8 cellular contexts compared by ENCODE assay signal in genomic region chr12:48936379-48936979, GRCh38. TPM values are rescaled to one million over a fixed set of nuclear protein-coding genes. Genes with fewer than 3 reads are reported as not detected.
DNase-seq lines count a peak whose midpoint lies in the region; ATAC-seq and TF ChIP-seq lines count a peak whose summit lies in the region.

No MANE protein-coding gene starts in this region.

- peak; percentile 58 for ATAC-seq in activated naive CD8-positive, alpha-beta T cell treated with anti-CD3 and anti-CD28 coated beads, Interleukin-2, amount 10 ng/mL, durations not matched to agents 7 days and 5 days (ENCODE audit: low read depth)
- ATAC-seq in heart left ventricle: peak in 3 of 4 donors; percentile 56 to 74 (median 70)
- ATAC-seq in HG03432 (IDR thresholded peaks at IDR 0.05; ENCODE audit: unreplicated experiment): no peak

- H3K9me3 Mint-ChIP-seq in activated naive CD8-positive, alpha-beta T cell treated with anti-CD3 and anti-CD28 coated beads, Interleukin-2, amount 10 ng/mL, durations not matched to agents 7 days and 5 days: no peaks in the 10 kb centered on the region

- peaks cover 0 to 94% (median 75%) of the 10 kb centered on the region in 9 donors for H3K36me3 ChIP-seq in heart left ventricle

- peaks cover 11% of the 10 kb centered on the region for H3K36me3 Mint-ChIP-seq in activated naive CD8-positive, alpha-beta T cell treated with anti-CD3 and anti-CD28 coated beads, Interleukin-2, amount 10 ng/mL, durations not matched to agents 7 days and 5 days

- no peaks in the 10 kb centered on the region for H3K9me3 ChIP-seq in heart left ventricle

- H3K27me3 ChIP-seq in heart left ventricle: no peaks in the 10 kb centered on the region

- H3K27me3 Mint-ChIP-seq in activated naive CD8-positive, alpha-beta T cell treated with anti-CD3 and anti-CD28 coated beads, Interleukin-2, amount 10 ng/mL, durations not matched to agents 7 days and 5 days: no peaks in the 10 kb centered on the region

- no peak for TF ChIP-seq POLR2A in heart left ventricle (IDR thresholded peaks at IDR 0.05)

- no peak overlapping the region for H3K27ac Mint-ChIP-seq in activated naive CD8-positive, alpha-beta T cell treated with anti-CD3 and anti-CD28 coated beads, Interleukin-2, amount 10 ng/mL, durations not matched to agents 7 days and 5 days

- peaks cover 0 to 14% (median under 1%) of the 10 kb centered on the region in 12 donors for H3K4me1 ChIP-seq in heart left ventricle

- TF ChIP-seq CTCF in heart left ventricle (IDR thresholded peaks at IDR 0.05): peak; percentile 69 to 96 (median 90)

- DNase-seq in EL (peak; percentile 63), LHCN-M2 (ENCODE audit: low read depth) (peak; percentile 59), T follicular helper cell (ENCODE audit: low read depth) (peak; percentile 78), heart left ventricle (peak; percentile 56 to 77 (median 70)), renal cortical epithelial cell (ENCODE audit: low read depth) (peak; percentile 39), occipital lobe (lab: John Stamatoyannopoulos, UW) (no peak)
- DNase-seq in activated naive CD8-positive, alpha-beta T cell treated with anti-CD3 and anti-CD28 coated beads, Interleukin-2, amount 10 ng/mL, durations not matched to agents 7 days and 5 days: peak; percentile 83

- no peak overlapping the region for H3K4me3 ChIP-seq in heart left ventricle

- H3K4me3 Mint-ChIP-seq in activated naive CD8-positive, alpha-beta T cell treated with anti-CD3 and anti-CD28 coated beads, Interleukin-2, amount 10 ng/mL, durations not matched to agents 7 days and 5 days: no peak overlapping the region

- H3K4me1 Mint-ChIP-seq in activated naive CD8-positive, alpha-beta T cell treated with anti-CD3 and anti-CD28 coated beads, Interleukin-2, amount 10 ng/mL, durations not matched to agents 7 days and 5 days: peaks cover 20% of the 10 kb centered on the region

- intact Hi-C loops in heart left ventricle (cut with DNase I): loop anchor here in 9 of 10 donors (2.0 to 10.0 kb wide), 3 partner anchors 82 to 84 kb away; partner anchors contain the start of gene DDX23 (in 9 of the 9)

- no peak overlapping the region for H3K27ac ChIP-seq in heart left ventricle

- POLR2A ChIA-PET in activated naive CD8-positive, alpha-beta T cell treated with anti-CD3 and anti-CD28 coated beads, Interleukin-2, amount 10 ng/mL, durations not matched to agents 7 days and 5 days (lab: Charles Lee): no interaction called here

RNA-seq across cellular contexts. Expression of gene FKBP11, which starts 11.2 kb away (rescaled TPM):
- total RNA-seq in LHCN-M2 (2014; rRNA removed): 12.6 and 17.3 TPM in 2 replicates
- 47.2 TPM for polyA plus RNA-seq in LHCN-M2 (2012)
- total RNA-seq in activated naive CD8-positive, alpha-beta T cell treated with anti-CD3 and anti-CD28 coated beads, Interleukin-2, amount 10 ng/mL, durations not matched to agents 7 days and 5 days: 10 to 100 TPM; 51.9 to 53.4 TPM
- 10 to 100 TPM in 2 of 9 donors, 1 to 10 TPM in 7; 1.6 to 26.0 (median 3.2) TPM for total RNA-seq in heart left ventricle
- 10 to 100 TPM in 1 of 2 donors, 1 to 10 TPM in 1; 5.5 to 28.1 TPM for polyA plus RNA-seq in heart left ventricle
- 6.4 and 8.0 TPM in 2 replicates for total RNA-seq in renal cortical epithelial cell
- 3.6 TPM for total RNA-seq in occipital lobe

RNA-seq across cellular contexts. Expression of gene ARF3, which starts 20.8 kb away (rescaled TPM):
- total RNA-seq in LHCN-M2 (2014; rRNA removed) (75.0 and 88.8 TPM in 2 replicates), heart left ventricle (100 to 1,000 TPM in 1 of 9 donors, 10 to 100 TPM in 8; 35.8 to 130 (median 54.0) TPM), renal cortical epithelial cell (50.7 and 95.9 TPM in 2 replicates), occipital lobe (67.5 TPM)
- 180 TPM for polyA plus RNA-seq in LHCN-M2 (2012)
- 10 to 100 TPM; 88.0 to 96.5 TPM for total RNA-seq in activated naive CD8-positive, alpha-beta T cell treated with anti-CD3 and anti-CD28 coated beads, Interleukin-2, amount 10 ng/mL, durations not matched to agents 7 days and 5 days
- polyA plus RNA-seq in heart left ventricle: 10 to 100 TPM; 40.1 to 61.5 TPM

RNA-seq across cellular contexts. Expression of gene WNT10B, which starts 35.1 kb away (rescaled TPM):
- total RNA-seq in LHCN-M2 (2014; rRNA removed): 1.5 TPM in 1 of 2 replicates, not detected in the other
- polyA plus RNA-seq in LHCN-M2 (2012): 1.4 TPM
- 10 to 100 TPM in 1 of 2 experiments, 1 to 10 TPM in 1; 9.4 to 10.1 TPM for total RNA-seq in activated naive CD8-positive, alpha-beta T cell treated with anti-CD3 and anti-CD28 coated beads, Interleukin-2, amount 10 ng/mL, durations not matched to agents 7 days and 5 days
- 1 to 10 TPM in 1 of 9 donors, under 1 TPM in 7, not detected in 1; 0.12 to 1.3 (median 0.22) TPM for total RNA-seq in heart left ventricle
- under 1 TPM; 0.08 to 0.28 TPM for polyA plus RNA-seq in heart left ventricle
- total RNA-seq in renal cortical epithelial cell: 0.35 and 0.60 TPM in 2 replicates
- 6.2 TPM for total RNA-seq in occipital lobe

RNA-seq across cellular contexts. Expression of gene WNT1, which starts 41.6 kb away (rescaled TPM):
- total RNA-seq in LHCN-M2 (2014; rRNA removed): not detected in 2 replicates
- not detected for polyA plus RNA-seq in LHCN-M2 (2012)
- total RNA-seq in activated naive CD8-positive, alpha-beta T cell treated with anti-CD3 and anti-CD28 coated beads, Interleukin-2, amount 10 ng/mL, durations not matched to agents 7 days and 5 days: 1 to 10 TPM; 1.7 to 2.0 TPM
- under 1 TPM in 1 of 9 donors, not detected in 8; 0.29 TPM for total RNA-seq in heart left ventricle
- polyA plus RNA-seq in heart left ventricle: not detected
- not detected in 2 replicates for total RNA-seq in renal cortical epithelial cell
- not detected for total RNA-seq in occipital lobe
